Comparison of ENCODE assay signal across 20 cellular contexts in the genomic region with DNA sequence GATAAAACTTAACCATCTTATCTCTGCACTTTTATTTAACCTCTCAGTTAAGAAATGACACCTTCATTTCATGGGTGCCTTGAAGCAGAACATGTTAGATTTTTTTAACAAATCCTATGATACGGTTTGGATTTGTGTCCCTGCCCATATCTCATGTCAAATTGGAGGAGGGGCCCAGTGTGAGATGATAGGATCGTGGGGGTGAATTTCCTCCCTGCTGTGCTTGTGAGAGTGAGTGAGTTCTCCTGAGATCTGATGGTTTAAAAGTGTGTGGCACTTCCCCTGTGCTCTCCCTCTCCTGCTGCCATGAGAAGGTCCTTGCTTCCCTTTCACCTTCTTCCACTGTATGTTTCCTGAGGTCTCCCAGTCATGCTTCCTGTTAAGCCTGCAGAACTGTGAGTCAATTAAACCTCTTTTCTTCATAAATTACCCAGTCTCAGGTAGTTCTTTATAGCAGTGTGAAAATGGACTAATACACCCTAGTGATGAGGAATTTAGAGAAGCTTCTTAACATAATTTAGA.
"Had no signal": no experiment of that assay in that cellular context is flagged by ENCODE, and none has a peak within 500 bp of the region (broad histone marks: within the 10 kb centered on the region; RNA-seq: fewer than 3 reads in every experiment).

No MANE protein-coding gene starts in this region.

- H3K27me3 ChIP-seq: adrenal gland, gastrocnemius medialis, heart right ventricle, testis had no signal

- H3K36me3 ChIP-seq: adrenal gland, gastrocnemius medialis had no signal

- H3K9me3 ChIP-seq: adrenal gland, gastrocnemius medialis, heart right ventricle, testis had no signal

- H3K4me3 Mint-ChIP-seq: activated B cell treated with CpG ODN at 0.5 μM for 24 hours; activated CD4-positive, alpha-beta T cell treated with anti-CD3 and anti-CD28 coated beads, Interleukin-2, amount 10 ng/mL, durations not matched to agents 24 days and 14 days; brain; central memory CD8-positive, alpha-beta T cell; dendritic cell treated with granulocyte-macrophage colony-stimulating factor and Interleukin-4, amounts not matched to agents 40 ng/mL and 50 ng/mL, for 4 days; stimulated activated naive CD8-positive, alpha-beta T cell treated with anti-CD3 and anti-CD28 coated beads, Interleukin-15, amount 100 ng/mL, for 72 hours had no signal

- H3K27me3 Mint-ChIP-seq: activated B cell treated with CpG ODN at 0.5 μM for 24 hours; activated CD4-positive, alpha-beta T cell treated with anti-CD3 and anti-CD28 coated beads, Interleukin-2, amount 10 ng/mL, durations not matched to agents 24 days and 14 days; dendritic cell treated with granulocyte-macrophage colony-stimulating factor and Interleukin-4, amounts not matched to agents 40 ng/mL and 50 ng/mL, for 4 days had no signal

- H3K9me3 Mint-ChIP-seq: activated B cell treated with CpG ODN at 0.5 μM for 24 hours; activated CD4-positive, alpha-beta T cell treated with anti-CD3 and anti-CD28 coated beads, Interleukin-2, amount 10 ng/mL, durations not matched to agents 24 days and 14 days; central memory CD8-positive, alpha-beta T cell; dendritic cell treated with granulocyte-macrophage colony-stimulating factor and Interleukin-4, amounts not matched to agents 40 ng/mL and 50 ng/mL, for 4 days; stimulated activated naive CD8-positive, alpha-beta T cell treated with anti-CD3 and anti-CD28 coated beads, Interleukin-15, amount 100 ng/mL, for 72 hours had no signal

- ATAC-seq: gastrocnemius medialis; heart right ventricle; left ventricle myocardium superior; stimulated activated naive CD8-positive, alpha-beta T cell treated with anti-CD3 and anti-CD28 coated beads, Interleukin-15, amount 100 ng/mL, for 72 hours had no signal

- H3K4me1 Mint-ChIP-seq: central memory CD8-positive, alpha-beta T cell had no signal

- H3K27ac ChIP-seq: adrenal gland, gastrocnemius medialis, heart right ventricle, parathyroid adenoma, testis had no signal

- DNase-seq: activated B cell treated with CpG ODN at 0.5 μM for 24 hours; activated CD4-positive, alpha-beta T cell treated with anti-CD3 and anti-CD28 coated beads, Interleukin-2, amount 10 ng/mL, durations not matched to agents 24 days and 14 days; activated CD8-positive, alpha-beta memory T cell treated with anti-CD3 and anti-CD28 coated beads for 24 hours; activated naive CD4-positive, alpha-beta T cell treated with anti-CD3 and anti-CD28 coated beads, Interleukin-2, amount 50 U/mL, for 16 hours; activated T-cell treated with anti-CD3 and anti-CD28 coated beads for 4 hours; adrenal gland; gastrocnemius medialis; heart right ventricle; islet precursor cell; left ventricle myocardium superior; retina; stimulated activated CD4-positive, alpha-beta T cell treated with anti-CD3 and anti-CD28 coated beads, Interleukin-15, amount 100 ng/mL, for 24 hours; stimulated activated CD4-positive, alpha-beta T cell treated with anti-CD3 and anti-CD28 coated beads, Interleukin-4, amount 100 ng/mL, for 24 hours; stimulated activated naive CD8-positive, alpha-beta T cell treated with anti-CD3 and anti-CD28 coated beads, Interleukin-15, amount 100 ng/mL, for 72 hours; T-helper 1 cell; testis had no signal

- H3K4me3 ChIP-seq: adrenal gland, gastrocnemius medialis, heart right ventricle, testis had no signal

- H3K79me2 ChIP-seq: parathyroid adenoma had no signal

- H3K27ac Mint-ChIP-seq: activated B cell treated with CpG ODN at 0.5 μM for 24 hours; activated CD4-positive, alpha-beta T cell treated with anti-CD3 and anti-CD28 coated beads, Interleukin-2, amount 10 ng/mL, durations not matched to agents 24 days and 14 days; dendritic cell treated with granulocyte-macrophage colony-stimulating factor and Interleukin-4, amounts not matched to agents 40 ng/mL and 50 ng/mL, for 4 days; stimulated activated naive CD8-positive, alpha-beta T cell treated with anti-CD3 and anti-CD28 coated beads, Interleukin-15, amount 100 ng/mL, for 72 hours had no signal

- H3K9ac ChIP-seq: parathyroid adenoma had no signal

- H2AFZ ChIP-seq: parathyroid adenoma had no signal

- H3K4me1 ChIP-seq: adrenal gland, gastrocnemius medialis, parathyroid adenoma, testis had no signal
